1 cellular context compared by ENCODE assay signal in the genomic region with DNA sequence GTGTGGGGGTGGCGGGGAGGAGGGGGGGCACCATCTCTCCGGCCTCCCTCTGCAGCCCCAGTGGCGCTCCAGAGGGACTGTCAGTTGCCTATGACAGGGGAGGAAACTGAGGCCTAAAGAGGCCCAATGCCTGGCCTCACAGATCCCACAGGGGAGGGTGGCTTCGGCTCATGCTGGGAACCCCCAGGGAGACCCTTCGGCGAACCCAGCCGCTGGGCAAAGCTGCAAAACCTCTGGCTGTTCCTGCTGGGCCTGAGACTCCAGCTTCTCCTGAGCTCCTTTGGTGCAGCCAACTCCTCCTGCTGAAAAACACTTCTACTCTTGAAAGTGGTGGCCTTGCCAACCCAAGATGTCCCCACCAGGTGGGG.
TF ChIP-seq lines count a peak whose summit lies in the region.

No MANE protein-coding gene starts in this region.

TF ChIP-seq in HEK293, 187 proteins besides CTCF, POLR2A, EP300 and RAD21 (continues in another document):
- TF ChIP-seq, protein P1, sequence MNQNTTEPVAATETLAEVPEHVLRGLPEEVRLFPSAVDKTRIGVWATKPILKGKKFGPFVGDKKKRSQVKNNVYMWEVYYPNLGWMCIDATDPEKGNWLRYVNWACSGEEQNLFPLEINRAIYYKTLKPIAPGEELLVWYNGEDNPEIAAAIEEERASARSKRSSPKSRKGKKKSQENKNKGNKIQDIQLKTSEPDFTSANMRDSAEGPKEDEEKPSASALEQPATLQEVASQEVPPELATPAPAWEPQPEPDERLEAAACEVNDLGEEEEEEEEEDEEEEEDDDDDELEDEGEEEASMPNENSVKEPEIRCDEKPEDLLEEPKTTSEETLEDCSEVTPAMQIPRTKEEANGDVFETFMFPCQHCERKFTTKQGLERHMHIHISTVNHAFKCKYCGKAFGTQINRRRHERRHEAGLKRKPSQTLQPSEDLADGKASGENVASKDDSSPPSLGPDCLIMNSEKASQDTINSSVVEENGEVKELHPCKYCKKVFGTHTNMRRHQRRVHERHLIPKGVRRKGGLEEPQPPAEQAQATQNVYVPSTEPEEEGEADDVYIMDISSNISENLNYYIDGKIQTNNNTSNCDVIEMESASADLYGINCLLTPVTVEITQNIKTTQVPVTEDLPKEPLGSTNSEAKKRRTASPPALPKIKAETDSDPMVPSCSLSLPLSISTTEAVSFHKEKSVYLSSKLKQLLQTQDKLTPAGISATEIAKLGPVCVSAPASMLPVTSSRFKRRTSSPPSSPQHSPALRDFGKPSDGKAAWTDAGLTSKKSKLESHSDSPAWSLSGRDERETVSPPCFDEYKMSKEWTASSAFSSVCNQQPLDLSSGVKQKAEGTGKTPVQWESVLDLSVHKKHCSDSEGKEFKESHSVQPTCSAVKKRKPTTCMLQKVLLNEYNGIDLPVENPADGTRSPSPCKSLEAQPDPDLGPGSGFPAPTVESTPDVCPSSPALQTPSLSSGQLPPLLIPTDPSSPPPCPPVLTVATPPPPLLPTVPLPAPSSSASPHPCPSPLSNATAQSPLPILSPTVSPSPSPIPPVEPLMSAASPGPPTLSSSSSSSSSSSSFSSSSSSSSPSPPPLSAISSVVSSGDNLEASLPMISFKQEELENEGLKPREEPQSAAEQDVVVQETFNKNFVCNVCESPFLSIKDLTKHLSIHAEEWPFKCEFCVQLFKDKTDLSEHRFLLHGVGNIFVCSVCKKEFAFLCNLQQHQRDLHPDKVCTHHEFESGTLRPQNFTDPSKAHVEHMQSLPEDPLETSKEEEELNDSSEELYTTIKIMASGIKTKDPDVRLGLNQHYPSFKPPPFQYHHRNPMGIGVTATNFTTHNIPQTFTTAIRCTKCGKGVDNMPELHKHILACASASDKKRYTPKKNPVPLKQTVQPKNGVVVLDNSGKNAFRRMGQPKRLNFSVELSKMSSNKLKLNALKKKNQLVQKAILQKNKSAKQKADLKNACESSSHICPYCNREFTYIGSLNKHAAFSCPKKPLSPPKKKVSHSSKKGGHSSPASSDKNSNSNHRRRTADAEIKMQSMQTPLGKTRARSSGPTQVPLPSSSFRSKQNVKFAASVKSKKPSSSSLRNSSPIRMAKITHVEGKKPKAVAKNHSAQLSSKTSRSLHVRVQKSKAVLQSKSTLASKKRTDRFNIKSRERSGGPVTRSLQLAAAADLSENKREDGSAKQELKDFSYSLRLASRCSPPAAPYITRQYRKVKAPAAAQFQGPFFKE (tag by site-specific recombination; IDR thresholded peaks at IDR 0.05; ENCODE audit: borderline replicate concordance): no peak
- TF ChIP-seq, protein P2, sequence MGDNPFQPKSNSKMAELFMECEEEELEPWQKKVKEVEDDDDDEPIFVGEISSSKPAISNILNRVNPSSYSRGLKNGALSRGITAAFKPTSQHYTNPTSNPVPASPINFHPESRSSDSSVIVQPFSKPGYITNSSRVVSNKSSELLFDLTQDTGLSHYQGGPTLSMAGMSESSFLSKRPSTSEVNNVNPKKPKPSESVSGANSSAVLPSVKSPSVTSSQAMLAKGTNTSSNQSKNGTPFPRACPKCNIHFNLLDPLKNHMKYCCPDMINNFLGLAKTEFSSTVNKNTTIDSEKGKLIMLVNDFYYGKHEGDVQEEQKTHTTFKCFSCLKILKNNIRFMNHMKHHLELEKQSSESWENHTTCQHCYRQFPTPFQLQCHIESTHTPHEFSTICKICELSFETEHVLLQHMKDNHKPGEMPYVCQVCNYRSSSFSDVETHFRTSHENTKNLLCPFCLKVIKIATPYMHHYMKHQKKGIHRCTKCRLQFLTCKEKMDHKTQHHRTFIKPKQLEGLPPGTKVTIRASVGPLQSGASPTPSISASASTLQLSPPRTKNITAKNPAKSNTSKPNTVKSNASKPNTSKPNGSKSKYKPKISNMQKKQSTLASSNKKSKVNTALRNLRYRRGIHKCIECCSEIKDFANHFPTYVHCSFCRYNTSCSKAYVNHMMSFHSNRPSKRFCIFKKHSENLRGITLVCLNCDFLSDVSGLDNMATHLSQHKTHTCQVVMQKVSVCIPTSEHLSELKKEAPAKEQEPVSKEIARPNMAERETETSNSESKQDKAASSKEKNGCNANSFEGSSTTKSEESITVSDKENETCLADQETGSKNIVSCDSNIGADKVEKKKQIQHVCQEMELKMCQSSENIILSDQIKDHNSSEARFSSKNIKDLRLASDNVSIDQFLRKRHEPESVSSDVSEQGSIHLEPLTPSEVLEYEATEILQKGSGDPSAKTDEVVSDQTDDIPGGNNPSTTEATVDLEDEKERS (tag by site-specific recombination; IDR thresholded peaks at IDR 0.05): no peak
- TF ChIP-seq ZNF571 (tag by site-specific recombination; IDR thresholded peaks at IDR 0.05) (no peak), ZNF776 (tag by site-specific recombination; IDR thresholded peaks at IDR 0.05; ENCODE audit: borderline replicate concordance) (no peak), ZBTB17 (tag by site-specific recombination; IDR thresholded peaks at IDR 0.05) (0 out of 2 replicates have a peak, but pooled peaks have one; percentile 3), IKZF3 (tag by site-specific recombination; IDR thresholded peaks at IDR 0.05) (no peak), ZNF837 (tag by site-specific recombination; IDR thresholded peaks at IDR 0.05) (no peak), ZNF548 (tag by site-specific recombination; IDR thresholded peaks at IDR 0.05) (no peak), ZNF658 (tag by site-specific recombination; IDR thresholded peaks at IDR 0.05) (no peak), ZNF10 (tag by site-specific recombination; IDR thresholded peaks at IDR 0.05) (no peak), ZNF423 (tag by site-specific recombination; IDR thresholded peaks at IDR 0.05) (no peak), WT1 (tag by site-specific recombination; IDR thresholded peaks at IDR 0.05) (0 out of 2 replicates have a peak, but pooled peaks have one; percentile 2), ZNF202 (tag by site-specific recombination; IDR thresholded peaks at IDR 0.05; ENCODE audit: borderline replicate concordance) (no peak), ZNF558 (tag by site-specific recombination; IDR thresholded peaks at IDR 0.05) (no peak), ZNF324 (tag by site-specific recombination; IDR thresholded peaks at IDR 0.05) (no peak), ZNF677 (tag by site-specific recombination; IDR thresholded peaks at IDR 0.05) (no peak), ZNF19 (tag by site-specific recombination; IDR thresholded peaks at IDR 0.05; ENCODE audit: low read depth) (no peak), ZNF248 (tag by site-specific recombination; IDR thresholded peaks at IDR 0.05) (no peak), ZNF2 (tag by site-specific recombination; IDR thresholded peaks at IDR 0.05) (no peak), ZIC2 (tag by site-specific recombination; IDR thresholded peaks at IDR 0.05) (peak; percentile 86), SP2 (tag by site-specific recombination; IDR thresholded peaks at IDR 0.05) (no peak), ZNF510 (tag by site-specific recombination; IDR thresholded peaks at IDR 0.05; ENCODE audit: insufficient replicate concordance) (no peak), ZNF394 (tag by site-specific recombination; IDR thresholded peaks at IDR 0.05; ENCODE audit: borderline replicate concordance) (no peak), KLF7 (tag by site-specific recombination; IDR thresholded peaks at IDR 0.05; ENCODE audit: borderline replicate concordance) (no peak), BCL11B (tag by site-specific recombination; IDR thresholded peaks at IDR 0.05; ENCODE audit: low read depth) (no peak), ZNF404 (tag by site-specific recombination; IDR thresholded peaks at IDR 0.05) (no peak), ZNF701 (tag by site-specific recombination; IDR thresholded peaks at IDR 0.05) (no peak), ZNF48 (tag by site-specific recombination; IDR thresholded peaks at IDR 0.05) (no peak), ZNF341 (tag by site-specific recombination; IDR thresholded peaks at IDR 0.05; ENCODE audit: low read depth) (peak; percentile 48; the same call in 1 of the 2 replicates)
- TF ChIP-seq, protein P3, sequence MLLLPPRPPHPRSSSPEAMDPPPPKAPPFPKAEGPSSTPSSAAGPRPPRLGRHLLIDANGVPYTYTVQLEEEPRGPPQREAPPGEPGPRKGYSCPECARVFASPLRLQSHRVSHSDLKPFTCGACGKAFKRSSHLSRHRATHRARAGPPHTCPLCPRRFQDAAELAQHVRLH (tag by site-specific recombination; IDR thresholded peaks at IDR 0.05): no peak
- TF ChIP-seq, protein P4, sequence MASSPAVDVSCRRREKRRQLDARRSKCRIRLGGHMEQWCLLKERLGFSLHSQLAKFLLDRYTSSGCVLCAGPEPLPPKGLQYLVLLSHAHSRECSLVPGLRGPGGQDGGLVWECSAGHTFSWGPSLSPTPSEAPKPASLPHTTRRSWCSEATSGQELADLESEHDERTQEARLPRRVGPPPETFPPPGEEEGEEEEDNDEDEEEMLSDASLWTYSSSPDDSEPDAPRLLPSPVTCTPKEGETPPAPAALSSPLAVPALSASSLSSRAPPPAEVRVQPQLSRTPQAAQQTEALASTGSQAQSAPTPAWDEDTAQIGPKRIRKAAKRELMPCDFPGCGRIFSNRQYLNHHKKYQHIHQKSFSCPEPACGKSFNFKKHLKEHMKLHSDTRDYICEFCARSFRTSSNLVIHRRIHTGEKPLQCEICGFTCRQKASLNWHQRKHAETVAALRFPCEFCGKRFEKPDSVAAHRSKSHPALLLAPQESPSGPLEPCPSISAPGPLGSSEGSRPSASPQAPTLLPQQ (tag by site-specific recombination; IDR thresholded peaks at IDR 0.05): no peak
- TF ChIP-seq, protein P5, sequence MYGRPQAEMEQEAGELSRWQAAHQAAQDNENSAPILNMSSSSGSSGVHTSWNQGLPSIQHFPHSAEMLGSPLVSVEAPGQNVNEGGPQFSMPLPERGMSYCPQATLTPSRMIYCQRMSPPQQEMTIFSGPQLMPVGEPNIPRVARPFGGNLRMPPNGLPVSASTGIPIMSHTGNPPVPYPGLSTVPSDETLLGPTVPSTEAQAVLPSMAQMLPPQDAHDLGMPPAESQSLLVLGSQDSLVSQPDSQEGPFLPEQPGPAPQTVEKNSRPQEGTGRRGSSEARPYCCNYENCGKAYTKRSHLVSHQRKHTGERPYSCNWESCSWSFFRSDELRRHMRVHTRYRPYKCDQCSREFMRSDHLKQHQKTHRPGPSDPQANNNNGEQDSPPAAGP (tag by site-specific recombination; IDR thresholded peaks at IDR 0.05): no peak
- TF ChIP-seq, protein P6, sequence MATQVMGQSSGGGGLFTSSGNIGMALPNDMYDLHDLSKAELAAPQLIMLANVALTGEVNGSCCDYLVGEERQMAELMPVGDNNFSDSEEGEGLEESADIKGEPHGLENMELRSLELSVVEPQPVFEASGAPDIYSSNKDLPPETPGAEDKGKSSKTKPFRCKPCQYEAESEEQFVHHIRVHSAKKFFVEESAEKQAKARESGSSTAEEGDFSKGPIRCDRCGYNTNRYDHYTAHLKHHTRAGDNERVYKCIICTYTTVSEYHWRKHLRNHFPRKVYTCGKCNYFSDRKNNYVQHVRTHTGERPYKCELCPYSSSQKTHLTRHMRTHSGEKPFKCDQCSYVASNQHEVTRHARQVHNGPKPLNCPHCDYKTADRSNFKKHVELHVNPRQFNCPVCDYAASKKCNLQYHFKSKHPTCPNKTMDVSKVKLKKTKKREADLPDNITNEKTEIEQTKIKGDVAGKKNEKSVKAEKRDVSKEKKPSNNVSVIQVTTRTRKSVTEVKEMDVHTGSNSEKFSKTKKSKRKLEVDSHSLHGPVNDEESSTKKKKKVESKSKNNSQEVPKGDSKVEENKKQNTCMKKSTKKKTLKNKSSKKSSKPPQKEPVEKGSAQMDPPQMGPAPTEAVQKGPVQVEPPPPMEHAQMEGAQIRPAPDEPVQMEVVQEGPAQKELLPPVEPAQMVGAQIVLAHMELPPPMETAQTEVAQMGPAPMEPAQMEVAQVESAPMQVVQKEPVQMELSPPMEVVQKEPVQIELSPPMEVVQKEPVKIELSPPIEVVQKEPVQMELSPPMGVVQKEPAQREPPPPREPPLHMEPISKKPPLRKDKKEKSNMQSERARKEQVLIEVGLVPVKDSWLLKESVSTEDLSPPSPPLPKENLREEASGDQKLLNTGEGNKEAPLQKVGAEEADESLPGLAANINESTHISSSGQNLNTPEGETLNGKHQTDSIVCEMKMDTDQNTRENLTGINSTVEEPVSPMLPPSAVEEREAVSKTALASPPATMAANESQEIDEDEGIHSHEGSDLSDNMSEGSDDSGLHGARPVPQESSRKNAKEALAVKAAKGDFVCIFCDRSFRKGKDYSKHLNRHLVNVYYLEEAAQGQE (tag by site-specific recombination; IDR thresholded peaks at IDR 0.05): no peak
- TF ChIP-seq, protein P7, sequence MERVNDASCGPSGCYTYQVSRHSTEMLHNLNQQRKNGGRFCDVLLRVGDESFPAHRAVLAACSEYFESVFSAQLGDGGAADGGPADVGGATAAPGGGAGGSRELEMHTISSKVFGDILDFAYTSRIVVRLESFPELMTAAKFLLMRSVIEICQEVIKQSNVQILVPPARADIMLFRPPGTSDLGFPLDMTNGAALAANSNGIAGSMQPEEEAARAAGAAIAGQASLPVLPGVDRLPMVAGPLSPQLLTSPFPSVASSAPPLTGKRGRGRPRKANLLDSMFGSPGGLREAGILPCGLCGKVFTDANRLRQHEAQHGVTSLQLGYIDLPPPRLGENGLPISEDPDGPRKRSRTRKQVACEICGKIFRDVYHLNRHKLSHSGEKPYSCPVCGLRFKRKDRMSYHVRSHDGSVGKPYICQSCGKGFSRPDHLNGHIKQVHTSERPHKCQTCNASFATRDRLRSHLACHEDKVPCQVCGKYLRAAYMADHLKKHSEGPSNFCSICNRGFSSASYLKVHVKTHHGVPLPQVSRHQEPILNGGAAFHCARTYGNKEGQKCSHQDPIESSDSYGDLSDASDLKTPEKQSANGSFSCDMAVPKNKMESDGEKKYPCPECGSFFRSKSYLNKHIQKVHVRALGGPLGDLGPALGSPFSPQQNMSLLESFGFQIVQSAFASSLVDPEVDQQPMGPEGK (tag by site-specific recombination; IDR thresholded peaks at IDR 0.05): peak; percentile 1; the same call in 1 of the 2 replicates
- TF ChIP-seq, protein P8, sequence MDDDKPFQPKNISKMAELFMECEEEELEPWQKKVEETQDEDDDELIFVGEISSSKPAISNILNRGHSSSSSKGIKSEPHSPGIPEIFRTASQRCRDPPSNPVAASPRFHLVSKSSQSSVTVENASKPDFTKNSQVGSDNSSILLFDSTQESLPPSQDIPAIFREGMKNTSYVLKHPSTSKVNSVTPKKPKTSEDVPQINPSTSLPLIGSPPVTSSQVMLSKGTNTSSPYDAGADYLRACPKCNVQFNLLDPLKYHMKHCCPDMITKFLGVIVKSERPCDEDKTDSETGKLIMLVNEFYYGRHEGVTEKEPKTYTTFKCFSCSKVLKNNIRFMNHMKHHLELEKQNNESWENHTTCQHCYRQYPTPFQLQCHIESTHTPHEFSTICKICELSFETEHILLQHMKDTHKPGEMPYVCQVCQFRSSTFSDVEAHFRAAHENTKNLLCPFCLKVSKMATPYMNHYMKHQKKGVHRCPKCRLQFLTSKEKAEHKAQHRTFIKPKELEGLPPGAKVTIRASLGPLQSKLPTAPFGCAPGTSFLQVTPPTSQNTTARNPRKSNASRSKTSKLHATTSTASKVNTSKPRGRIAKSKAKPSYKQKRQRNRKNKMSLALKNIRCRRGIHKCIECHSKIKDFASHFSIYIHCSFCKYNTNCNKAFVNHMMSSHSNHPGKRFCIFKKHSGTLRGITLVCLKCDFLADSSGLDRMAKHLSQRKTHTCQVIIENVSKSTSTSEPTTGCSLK (tag by site-specific recombination; IDR thresholded peaks at IDR 0.05): no peak
- TF ChIP-seq, protein P9, sequence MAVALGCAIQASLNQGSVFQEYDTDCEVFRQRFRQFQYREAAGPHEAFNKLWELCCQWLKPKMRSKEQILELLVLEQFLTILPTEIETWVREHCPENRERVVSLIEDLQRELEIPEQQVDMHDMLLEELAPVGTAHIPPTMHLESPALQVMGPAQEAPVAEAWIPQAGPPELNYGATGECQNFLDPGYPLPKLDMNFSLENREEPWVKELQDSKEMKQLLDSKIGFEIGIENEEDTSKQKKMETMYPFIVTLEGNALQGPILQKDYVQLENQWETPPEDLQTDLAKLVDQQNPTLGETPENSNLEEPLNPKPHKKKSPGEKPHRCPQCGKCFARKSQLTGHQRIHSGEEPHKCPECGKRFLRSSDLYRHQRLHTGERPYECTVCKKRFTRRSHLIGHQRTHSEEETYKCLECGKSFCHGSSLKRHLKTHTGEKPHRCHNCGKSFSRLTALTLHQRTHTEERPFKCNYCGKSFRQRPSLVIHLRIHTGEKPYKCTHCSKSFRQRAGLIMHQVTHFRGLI (tag by site-specific recombination; IDR thresholded peaks at IDR 0.05): no peak
